2 cellular contexts compared by ENCODE assay signal in the genomic region with DNA sequence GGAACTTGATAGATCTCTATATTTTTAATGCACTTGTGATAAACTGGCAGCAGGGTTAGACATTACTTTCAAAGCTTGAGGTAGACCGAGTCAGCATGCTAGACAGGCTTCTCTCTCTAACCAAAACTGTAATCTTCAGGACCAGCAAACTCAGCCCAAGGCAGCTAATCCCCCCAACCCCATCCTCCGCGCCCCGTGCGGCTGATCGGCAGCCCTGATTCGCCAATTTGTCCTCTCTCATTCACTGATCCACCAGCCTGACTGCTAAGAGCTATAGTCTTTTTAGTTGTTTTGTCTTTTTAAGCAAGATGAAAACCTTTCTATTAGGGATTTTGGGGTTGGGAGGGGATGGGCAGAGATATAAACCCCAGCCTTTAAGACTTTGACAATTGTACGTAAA.
TF ChIP-seq lines count a peak whose summit lies in the region.

No MANE protein-coding gene starts in this region.

TF ChIP-seq in WTC11, 78 proteins besides CTCF, POLR2A, EP300 and RAD21:
- no peak for TF ChIP-seq CBFB (CRISPR knock-in tag; IDR thresholded peaks at IDR 0.05; ENCODE audit: low read depth)
- TF ChIP-seq, protein P1, sequence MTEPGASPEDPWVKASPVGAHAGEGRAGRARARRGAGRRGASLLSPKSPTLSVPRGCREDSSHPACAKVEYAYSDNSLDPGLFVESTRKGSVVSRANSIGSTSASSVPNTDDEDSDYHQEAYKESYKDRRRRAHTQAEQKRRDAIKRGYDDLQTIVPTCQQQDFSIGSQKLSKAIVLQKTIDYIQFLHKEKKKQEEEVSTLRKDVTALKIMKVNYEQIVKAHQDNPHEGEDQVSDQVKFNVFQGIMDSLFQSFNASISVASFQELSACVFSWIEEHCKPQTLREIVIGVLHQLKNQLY (CRISPR knock-in tag; IDR thresholded peaks at IDR 0.05), result no peak
- no peak for TF ChIP-seq EMX1 (CRISPR knock-in tag; IDR thresholded peaks at IDR 0.05)
- TF ChIP-seq, protein P2, sequence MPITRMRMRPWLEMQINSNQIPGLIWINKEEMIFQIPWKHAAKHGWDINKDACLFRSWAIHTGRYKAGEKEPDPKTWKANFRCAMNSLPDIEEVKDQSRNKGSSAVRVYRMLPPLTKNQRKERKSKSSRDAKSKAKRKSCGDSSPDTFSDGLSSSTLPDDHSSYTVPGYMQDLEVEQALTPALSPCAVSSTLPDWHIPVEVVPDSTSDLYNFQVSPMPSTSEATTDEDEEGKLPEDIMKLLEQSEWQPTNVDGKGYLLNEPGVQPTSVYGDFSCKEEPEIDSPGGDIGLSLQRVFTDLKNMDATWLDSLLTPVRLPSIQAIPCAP (CRISPR knock-in tag; IDR thresholded peaks at IDR 0.05), result no peak
- TF ChIP-seq SMAD4 (CRISPR knock-in tag; IDR thresholded peaks at IDR 0.05), result no peak
- TF ChIP-seq, protein P3, sequence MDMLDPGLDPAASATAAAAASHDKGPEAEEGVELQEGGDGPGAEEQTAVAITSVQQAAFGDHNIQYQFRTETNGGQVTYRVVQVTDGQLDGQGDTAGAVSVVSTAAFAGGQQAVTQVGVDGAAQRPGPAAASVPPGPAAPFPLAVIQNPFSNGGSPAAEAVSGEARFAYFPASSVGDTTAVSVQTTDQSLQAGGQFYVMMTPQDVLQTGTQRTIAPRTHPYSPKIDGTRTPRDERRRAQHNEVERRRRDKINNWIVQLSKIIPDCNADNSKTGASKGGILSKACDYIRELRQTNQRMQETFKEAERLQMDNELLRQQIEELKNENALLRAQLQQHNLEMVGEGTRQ (CRISPR knock-in tag; IDR thresholded peaks at IDR 0.05), result no peak
- TF ChIP-seq, protein P4, sequence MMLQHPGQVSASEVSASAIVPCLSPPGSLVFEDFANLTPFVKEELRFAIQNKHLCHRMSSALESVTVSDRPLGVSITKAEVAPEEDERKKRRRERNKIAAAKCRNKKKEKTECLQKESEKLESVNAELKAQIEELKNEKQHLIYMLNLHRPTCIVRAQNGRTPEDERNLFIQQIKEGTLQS (CRISPR knock-in tag; conservative IDR thresholded peaks at IDR 0.05), result no peak
- no peak for TF ChIP-seq ZNF671 (CRISPR knock-in tag; IDR thresholded peaks at IDR 0.05)
- no peak for TF ChIP-seq JAZF1 (CRISPR knock-in tag; IDR thresholded peaks at IDR 0.05)
- no peak for TF ChIP-seq SMAD3 (CRISPR knock-in tag; IDR thresholded peaks at IDR 0.05; ENCODE audit: borderline replicate concordance)
- TF ChIP-seq ZNF138 (CRISPR knock-in tag; conservative IDR thresholded peaks at IDR 0.05), result no peak
- no peak for TF ChIP-seq ETV6 (CRISPR knock-in tag; IDR thresholded peaks at IDR 0.05)
- TF ChIP-seq, protein P5, sequence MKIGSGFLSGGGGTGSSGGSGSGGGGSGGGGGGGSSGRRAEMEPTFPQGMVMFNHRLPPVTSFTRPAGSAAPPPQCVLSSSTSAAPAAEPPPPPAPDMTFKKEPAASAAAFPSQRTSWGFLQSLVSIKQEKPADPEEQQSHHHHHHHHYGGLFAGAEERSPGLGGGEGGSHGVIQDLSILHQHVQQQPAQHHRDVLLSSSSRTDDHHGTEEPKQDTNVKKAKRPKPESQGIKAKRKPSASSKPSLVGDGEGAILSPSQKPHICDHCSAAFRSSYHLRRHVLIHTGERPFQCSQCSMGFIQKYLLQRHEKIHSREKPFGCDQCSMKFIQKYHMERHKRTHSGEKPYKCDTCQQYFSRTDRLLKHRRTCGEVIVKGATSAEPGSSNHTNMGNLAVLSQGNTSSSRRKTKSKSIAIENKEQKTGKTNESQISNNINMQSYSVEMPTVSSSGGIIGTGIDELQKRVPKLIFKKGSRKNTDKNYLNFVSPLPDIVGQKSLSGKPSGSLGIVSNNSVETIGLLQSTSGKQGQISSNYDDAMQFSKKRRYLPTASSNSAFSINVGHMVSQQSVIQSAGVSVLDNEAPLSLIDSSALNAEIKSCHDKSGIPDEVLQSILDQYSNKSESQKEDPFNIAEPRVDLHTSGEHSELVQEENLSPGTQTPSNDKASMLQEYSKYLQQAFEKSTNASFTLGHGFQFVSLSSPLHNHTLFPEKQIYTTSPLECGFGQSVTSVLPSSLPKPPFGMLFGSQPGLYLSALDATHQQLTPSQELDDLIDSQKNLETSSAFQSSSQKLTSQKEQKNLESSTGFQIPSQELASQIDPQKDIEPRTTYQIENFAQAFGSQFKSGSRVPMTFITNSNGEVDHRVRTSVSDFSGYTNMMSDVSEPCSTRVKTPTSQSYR (CRISPR knock-in tag; IDR thresholded peaks at IDR 0.05), result no peak
- no peak for TF ChIP-seq JUN (CRISPR knock-in tag; IDR thresholded peaks at IDR 0.05)
- no peak for TF ChIP-seq TP53 (CRISPR knock-in tag; IDR thresholded peaks at IDR 0.05)
- TF ChIP-seq, protein P6, sequence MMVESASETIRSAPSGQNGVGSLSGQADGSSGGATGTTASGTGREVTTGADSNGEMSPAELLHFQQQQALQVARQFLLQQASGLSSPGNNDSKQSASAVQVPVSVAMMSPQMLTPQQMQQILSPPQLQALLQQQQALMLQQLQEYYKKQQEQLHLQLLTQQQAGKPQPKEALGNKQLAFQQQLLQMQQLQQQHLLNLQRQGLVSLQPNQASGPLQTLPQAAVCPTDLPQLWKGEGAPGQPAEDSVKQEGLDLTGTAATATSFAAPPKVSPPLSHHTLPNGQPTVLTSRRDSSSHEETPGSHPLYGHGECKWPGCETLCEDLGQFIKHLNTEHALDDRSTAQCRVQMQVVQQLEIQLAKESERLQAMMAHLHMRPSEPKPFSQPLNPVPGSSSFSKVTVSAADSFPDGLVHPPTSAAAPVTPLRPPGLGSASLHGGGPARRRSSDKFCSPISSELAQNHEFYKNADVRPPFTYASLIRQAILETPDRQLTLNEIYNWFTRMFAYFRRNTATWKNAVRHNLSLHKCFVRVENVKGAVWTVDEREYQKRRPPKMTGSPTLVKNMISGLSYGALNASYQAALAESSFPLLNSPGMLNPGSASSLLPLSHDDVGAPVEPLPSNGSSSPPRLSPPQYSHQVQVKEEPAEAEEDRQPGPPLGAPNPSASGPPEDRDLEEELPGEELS (CRISPR knock-in tag; IDR thresholded peaks at IDR 0.05), result no peak
- TF ChIP-seq, protein P7, sequence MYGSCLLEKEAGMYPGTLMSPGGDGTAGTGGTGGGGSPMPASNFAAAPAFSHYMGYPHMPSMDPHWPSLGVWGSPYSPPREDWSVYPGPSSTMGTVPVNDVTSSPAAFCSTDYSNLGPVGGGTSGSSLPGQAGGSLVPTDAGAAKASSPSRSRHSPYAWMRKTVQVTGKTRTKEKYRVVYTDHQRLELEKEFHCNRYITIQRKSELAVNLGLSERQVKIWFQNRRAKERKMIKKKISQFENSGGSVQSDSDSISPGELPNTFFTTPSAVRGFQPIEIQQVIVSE (CRISPR knock-in tag; IDR thresholded peaks at IDR 0.05; ENCODE audit: borderline replicate concordance), result no peak
- TF ChIP-seq TEAD1 (CRISPR knock-in tag; IDR thresholded peaks at IDR 0.05), result no peak
- TF ChIP-seq TCF7 (CRISPR knock-in tag; IDR thresholded peaks at IDR 0.05; ENCODE audit: low read depth), result no peak

TF ChIP-seq in GM12891, 5 proteins besides CTCF, POLR2A, EP300 and RAD21:
- TF ChIP-seq TAF1 (IDR thresholded peaks at IDR 0.05; ENCODE audit: low read depth, low read length), result no peak
- no peak for TF ChIP-seq POU2F2 (IDR thresholded peaks at IDR 0.05; ENCODE audit: low read depth, low read length)
- no peak for TF ChIP-seq PAX5 (IDR thresholded peaks at IDR 0.05; ENCODE audit: insufficient read depth, low read length, severe bottlenecking)
- TF ChIP-seq SPI1 (IDR thresholded peaks at IDR 0.05; ENCODE audit: low read depth, low read length), result no peak
- no peak for TF ChIP-seq POLR2AphosphoS5 (IDR thresholded peaks at IDR 0.05; ENCODE audit: low read depth, low read length)
